Comparison of ENCODE assay signal across 11 cellular contexts in genomic region chr2:27855476-27855875, GRCh38. TPM values are rescaled to one million over a fixed set of nuclear protein-coding genes. Genes with fewer than 3 reads are reported as not detected.
A peak's percentile ranks its signal among the peaks of the same experiment; 100 is the strongest.
DNase-seq lines count a peak whose midpoint lies in the region; ATAC-seq and TF ChIP-seq lines count a peak whose summit lies in the region.
"Had no signal": no experiment of that assay in that cellular context is flagged by ENCODE, and none has a peak within 500 bp of the region (broad histone marks: within the 10 kb centered on the region; RNA-seq: fewer than 3 reads in every experiment).

No MANE protein-coding gene starts in this region.

- POLR2A ChIA-PET in BJ (lab: Charles Lee) = no interaction called here

- in situ Hi-C loops in mammary epithelial cell (cut with MboI; ENCODE audit: low sequenced_read_pairs in 2 of 2) = no loop called here

- intact Hi-C loops in mammary epithelial cell (cut with micrococcal nuclease) = no loop called here
- intact Hi-C loops in left lung (cut with DNase I) = no loop called here
- intact Hi-C loops in sigmoid colon (cut with DNase I) = no loop called here

- peak overlapping the region; percentile 5 for H3K4me2 ChIP-seq in mammary epithelial cell (ENCODE audit: insufficient read depth, low read depth, low read length)

- dilution Hi-C loops in mammary epithelial cell (cut with HindIII; ENCODE audit: low sequenced_read_pairs) = no loop called here

- CTCF ChIA-PET in BJ (lab: Yijun Ruan, JAX) (interaction anchor here (0.9 to 1.5 kb wide), 2 partner anchors 13 to 45 kb away, joined by 3 read pairs; no protein-coding TSS in a partner anchor), mammary epithelial cell (lab: Charles Lee; ENCODE audit: low non-redundant PET) (no interaction called here)

- BruUV-seq in mammary epithelial cell (replicated peaks; lab: Mats Ljungman, UMichigan) = no TSS peak

- H3K79me2 ChIP-seq in mammary epithelial cell (ENCODE audit: insufficient read depth, low read length) = no peaks in the 10 kb centered on the region

- DNase-seq in BJ (ENCODE audit: low read depth) (peak; percentile 21), HPDE6-E6E7 (ENCODE audit: extremely low spot score) (peak; percentile 50), mammary epithelial cell (peak; percentile 72), left lung (no peak), sigmoid colon (no peak), RPMI8226 (no peak)
- no peak for DNase-seq in activated naive CD4-positive, alpha-beta T cell treated with Interleukin-2 at 50 U/mL for 16 hours
- DNase-seq: MG63; stimulated activated CD4-positive, alpha-beta T cell treated with anti-CD3 and anti-CD28 coated beads, Interleukin-4, amount 100 ng/mL, for 1 hour had no signal

- H2AFZ ChIP-seq in mammary epithelial cell (ENCODE audit: low read depth, low read length) = peak overlapping the region; percentile 8

- no peaks in the 10 kb centered on the region for H3K36me3 ChIP-seq in BJ (ENCODE audit: control insufficient read depth, insufficient read depth, low read length)
- no peaks in the 10 kb centered on the region for H3K36me3 ChIP-seq in mammary epithelial cell (ENCODE audit: insufficient read depth, low read length)
- no peaks in the 10 kb centered on the region for H3K36me3 ChIP-seq in left lung
- no peaks in the 10 kb centered on the region for H3K36me3 ChIP-seq in sigmoid colon

- peaks cover 18% of the 10 kb centered on the region for H3K4me1 ChIP-seq in mammary epithelial cell (ENCODE audit: insufficient read depth, low read length)
- H3K4me1 ChIP-seq in left lung = peaks cover 6 to 9% of the 10 kb centered on the region in 2 donors
- H3K4me1 ChIP-seq in sigmoid colon = peaks cover 0 to 20% (median 6%) of the 10 kb centered on the region in 4 donors

- H3K27me3 ChIP-seq in BJ (ENCODE audit: control insufficient read depth, insufficient read depth, low read length) = no peaks in the 10 kb centered on the region
- H3K27me3 ChIP-seq in mammary epithelial cell (ENCODE audit: insufficient read depth, low read length) = no peaks in the 10 kb centered on the region
- H3K27me3 ChIP-seq in left lung = no peaks in the 10 kb centered on the region
- no peaks in the 10 kb centered on the region for H3K27me3 ChIP-seq in sigmoid colon
- H3K27me3 ChIP-seq: MG63 had no signal

- no peaks in the 10 kb centered on the region for H3K9me3 ChIP-seq in mammary epithelial cell (replicated peaks; ENCODE audit: insufficient read depth, low read length)
- peaks cover 0 to 8% of the 10 kb centered on the region in 2 donors for H3K9me3 ChIP-seq in left lung
- no peaks in the 10 kb centered on the region for H3K9me3 ChIP-seq in sigmoid colon

- TF ChIP-seq POLR2A in sigmoid colon (IDR thresholded peaks at IDR 0.05) = no peak

- TF ChIP-seq CTCF in BJ (IDR thresholded peaks at IDR 0.05; ENCODE audit: insufficient read depth, low read depth, low read length) (no peak), mammary epithelial cell (conservative IDR thresholded peaks at IDR 0.05 in 1 of 2, IDR thresholded peaks at IDR 0.05 in 1 of 2; ENCODE audit: extremely low read depth in 1 of 2, insufficient read depth in 1 of 2, low read depth in 1 of 2, low read length in 2 of 2) (no peak), left lung (IDR thresholded peaks at IDR 0.05) (no peak), sigmoid colon (IDR thresholded peaks at IDR 0.05) (no peak)

- peak; percentile 90 for ATAC-seq in left lung
- ATAC-seq in HG02798 (IDR thresholded peaks at IDR 0.05; ENCODE audit: poor library complexity, unreplicated experiment) = no peak

- no peak for TF ChIP-seq EP300 in sigmoid colon (IDR thresholded peaks at IDR 0.05)

- H4K20me1 ChIP-seq in mammary epithelial cell (ENCODE audit: insufficient read depth, low read length) = no peaks in the 10 kb centered on the region

- peak overlapping the region; percentile 38 for H3K27ac ChIP-seq in mammary epithelial cell (ENCODE audit: insufficient read depth, low read depth, low read length)
- no peak overlapping the region for H3K27ac ChIP-seq in left lung
- H3K27ac ChIP-seq in sigmoid colon = peak overlapping the region in 1 of 4 donors; percentile 23
- H3K27ac ChIP-seq: VCaP had no signal

- no peak overlapping the region for H3K9ac ChIP-seq in mammary epithelial cell (ENCODE audit: insufficient read depth, low read length)

- H3K4me3 ChIP-seq in BJ (ENCODE audit: low read depth, low read length) = no peak overlapping the region
- H3K4me3 ChIP-seq in mammary epithelial cell (replicated peaks in 1 of 3; ENCODE audit: insufficient read depth in 1 of 3, low read depth in 2 of 3, low read length in 3 of 3) = no peak overlapping the region
- no peak overlapping the region for H3K4me3 ChIP-seq in left lung
- no peak overlapping the region for H3K4me3 ChIP-seq in sigmoid colon
- H3K4me3 ChIP-seq: MG63 had no signal

RNA-seq across cellular contexts. Expression of gene RBKS, which starts 34.7 kb away (rescaled TPM):
- 1.8 and 2.2 TPM in 2 replicates for polyA plus RNA-seq in BJ (2011; rRNA removed)
- polyA minus RNA-seq in BJ (2011; rRNA and poly(A)+ RNA removed) = 0.76 and 0.82 TPM in 2 replicates
- 1 to 10 TPM; 1.1 to 3.8 TPM for total RNA-seq in mammary epithelial cell
- polyA plus RNA-seq in mammary epithelial cell = 1.9 TPM
- not detected for polyA minus RNA-seq in mammary epithelial cell
- 1 to 10 TPM; 2.3 to 4.0 TPM for total RNA-seq in left lung
- 1 to 10 TPM in 3 of 4 donors, under 1 TPM in 1; 0.55 to 3.1 (median 1.9) TPM for total RNA-seq in sigmoid colon
- 10 to 100 TPM in 2 of 3 donors, 1 to 10 TPM in 1; 5.1 to 28.0 (median 13.2) TPM for polyA plus RNA-seq in sigmoid colon

RNA-seq across cellular contexts. Expression of gene BABAM2, which starts 35.1 kb away (rescaled TPM):
- polyA plus RNA-seq in BJ (2011; rRNA removed) = 32.6 and 47.4 TPM in 2 replicates
- polyA minus RNA-seq in BJ (2011; rRNA and poly(A)+ RNA removed) = 22.7 and 26.7 TPM in 2 replicates
- 10 to 100 TPM; 27.9 to 35.0 TPM for total RNA-seq in mammary epithelial cell
- polyA plus RNA-seq in mammary epithelial cell = 21.8 TPM
- 31.3 TPM for polyA minus RNA-seq in mammary epithelial cell
- total RNA-seq in left lung = 10 to 100 TPM; 42.5 to 49.2 TPM
- total RNA-seq in sigmoid colon = 10 to 100 TPM; 24.4 to 52.3 (median 31.2) TPM
- 10 to 100 TPM; 22.9 to 25.2 (median 25.0) TPM for polyA plus RNA-seq in sigmoid colon

Comparison
In these comparisons a context has a peak if more than half of its experiments do, and no peak if none do; other contexts are left out.
1. DNase-seq: peak in BJ (single experiment), HPDE6-E6E7 (single experiment) and mammary epithelial cell (single experiment); none in left lung (0 of 2), activated naive CD4-positive, alpha-beta T cell treated with Interleukin-2 at 50 U/mL for 16 hours (single experiment), sigmoid colon (single experiment) and RPMI8226 (single experiment).